11 cellular contexts compared by ENCODE assay signal in genomic region chr20:56515657-56516381, GRCh38. TPM values are rescaled to one million over a fixed set of nuclear protein-coding genes. Genes with fewer than 3 reads are reported as not detected.
DNase-seq lines count a peak whose midpoint lies in the region; ATAC-seq and TF ChIP-seq lines count a peak whose summit lies in the region.
"Had no signal": no experiment of that assay in that cellular context is flagged by ENCODE, and none has a peak within 500 bp of the region (broad histone marks: within the 10 kb centered on the region; RNA-seq: fewer than 3 reads in every experiment).

No MANE protein-coding gene starts in this region.

- POLR2A ChIA-PET in activated CD4-positive, alpha-beta T cell treated with anti-CD3 and anti-CD28 coated beads, Interleukin-2, amount 10 ng/mL, durations not matched to agents 7 days and 5 days (lab: Charles Lee) = no interaction called here
- POLR2A ChIA-PET in SK-N-SH (lab: Yijun Ruan, JAX) = no interaction called here

- H3F3A ChIP-seq in SK-N-SH (replicated peaks; ENCODE audit: insufficient read depth) = no peaks in the 10 kb centered on the region

- no peak overlapping the region for H3K4me2 ChIP-seq in SK-N-SH
- H3K4me2 ChIP-seq: BLaER1 had no signal

- no peak for TF ChIP-seq EP300 in SK-N-SH (IDR thresholded peaks at IDR 0.05; ENCODE audit: borderline replicate concordance in 1 of 2, low read depth in 1 of 2, low read length in 1 of 2)
- no peak for TF ChIP-seq EP300 in gastroesophageal sphincter (IDR thresholded peaks at IDR 0.05)

- H3K4me3 ChIP-seq in SK-N-SH (ENCODE audit: low read depth in 2 of 2, low read length in 1 of 2) (no peak overlapping the region), gastroesophageal sphincter (no peak overlapping the region), subcutaneous abdominal adipose tissue (ENCODE audit: low read depth in 1 of 5, low read length in 5 of 5) (no peak overlapping the region)
- H3K4me3 ChIP-seq: BLaER1, lung had no signal

- no peak overlapping the region for H2AFZ ChIP-seq in SK-N-SH (ENCODE audit: low read depth)

- no peak for DNase-seq in activated CD4-positive, alpha-beta T cell treated with anti-CD3 and anti-CD28 coated beads, Interleukin-2, amount 10 ng/mL, durations not matched to agents 7 days and 5 days
- DNase-seq in activated CD4-positive, alpha-beta T cell treated with anti-CD3 and anti-CD28 coated beads for 4 hours = no peak
- DNase-seq in SK-N-SH (peak; percentile 17), DMS153 (lab: John Stamatoyannopoulos, UW) (no peak), mucosa of gallbladder (ENCODE audit: low spot score) (no peak)
- DNase-seq: NCI-H2171 had no signal

- ATAC-seq in gastroesophageal sphincter (no peak), GM21423 (IDR thresholded peaks at IDR 0.05; ENCODE audit: unreplicated experiment) (no peak)

- H3K27ac ChIP-seq in SK-N-SH (ENCODE audit: low read depth in 2 of 2, low read length in 1 of 2) = no peak overlapping the region
- H3K27ac ChIP-seq in gastroesophageal sphincter = peak overlapping the region in 3 of 4 donors; percentile 52 to 59 (median 57)
- H3K27ac ChIP-seq in subcutaneous abdominal adipose tissue (ENCODE audit: low read depth, low read length) = peak overlapping the region; percentile 63
- H3K27ac ChIP-seq: BLaER1 had no signal

- 75% methylated on average over 6 of the region's 6 CpGs for WGBS in SK-N-SH (ENCODE audit: low lambda C conversion rate)
- 6 to 11% methylated on average over 5 to 6 of the region's 6 CpGs for WGBS in gastroesophageal sphincter (ENCODE audit: low coverage in 1 of 2), 2 donors

- H3K79me2 ChIP-seq in SK-N-SH (ENCODE audit: insufficient read depth) = no peaks in the 10 kb centered on the region

- H3K36me3 Mint-ChIP-seq in activated CD4-positive, alpha-beta T cell treated with anti-CD3 and anti-CD28 coated beads, Interleukin-2, amount 10 ng/mL, durations not matched to agents 7 days and 5 days (ENCODE audit: low read depth) = peaks cover 38% of the 10 kb centered on the region

- H3K9ac ChIP-seq in SK-N-SH (no peak overlapping the region), subcutaneous abdominal adipose tissue (ENCODE audit: low read length in 5 of 5) (peak overlapping the region in 2 of 5 donors; percentile 9 to 19)
- H3K9ac ChIP-seq: BLaER1 had no signal

- H3K27me3 ChIP-seq in SK-N-SH (ENCODE audit: insufficient read depth) = no peaks in the 10 kb centered on the region
- H3K27me3 ChIP-seq in gastroesophageal sphincter = no peaks in the 10 kb centered on the region
- H3K27me3 ChIP-seq in subcutaneous abdominal adipose tissue (ENCODE audit: control insufficient read depth in 5 of 5, insufficient read depth in 4 of 5, low read length in 5 of 5) = no peaks in the 10 kb centered on the region
- H3K27me3 ChIP-seq: BLaER1 had no signal

- H3K4me1 ChIP-seq in SK-N-SH (ENCODE audit: control insufficient read depth in 1 of 2, insufficient read depth in 2 of 2, low read depth in 1 of 2, low read length in 1 of 2) (no peaks in the 10 kb centered on the region), gastroesophageal sphincter (peaks cover 3 to 49% (median 10%) of the 10 kb centered on the region in 3 donors), subcutaneous abdominal adipose tissue (ENCODE audit: control insufficient read depth in 5 of 5, insufficient read depth in 5 of 5, low read length in 5 of 5) (peaks cover 0 to 24% (median 19%) of the 10 kb centered on the region in 5 donors)
- H3K4me1 ChIP-seq: BLaER1 had no signal

- no peaks in the 10 kb centered on the region for H3K9me2 ChIP-seq in SK-N-SH

- no peak overlapping the region for H3K4me3 Mint-ChIP-seq in activated CD4-positive, alpha-beta T cell treated with anti-CD3 and anti-CD28 coated beads, Interleukin-2, amount 10 ng/mL, durations not matched to agents 7 days and 5 days

- CTCF ChIA-PET in activated CD4-positive, alpha-beta T cell treated with anti-CD3 and anti-CD28 coated beads, Interleukin-2, amount 10 ng/mL, durations not matched to agents 7 days and 5 days (lab: Charles Lee) = interaction anchor here (0.6 to 1.3 kb wide), 3 partner anchors 13 to 39 kb away, joined by 3 to 6 read pairs (median 3); no protein-coding TSS in a partner anchor
- CTCF ChIA-PET in SK-N-SH (lab: Yijun Ruan, JAX) = interaction anchor here (0.8 to 1.4 kb wide), 4 partner anchors 13 to 34 kb away, joined by 3 to 6 read pairs (median 4); no protein-coding TSS in a partner anchor

- peak; percentile 37 for TF ChIP-seq CTCF in SK-N-SH (IDR thresholded peaks at IDR 0.05)
- TF ChIP-seq CTCF in gastroesophageal sphincter (IDR thresholded peaks at IDR 0.05) = peak in 1 of 4 experiments; percentile 25

- H3K36me3 ChIP-seq in SK-N-SH (replicated peaks in 1 of 2; ENCODE audit: control insufficient read depth in 1 of 2, insufficient read depth in 2 of 2, low read length in 1 of 2) (peaks cover 49 to 51% of the 10 kb centered on the region in 2 experiments), gastroesophageal sphincter (peaks cover 0 to 66% of the 10 kb centered on the region in 2 donors), subcutaneous abdominal adipose tissue (ENCODE audit: control insufficient read depth in 5 of 5, insufficient read depth in 5 of 5, low read length in 5 of 5) (peaks cover 3 to 75% (median 54%) of the 10 kb centered on the region in 5 donors)

- no peaks in the 10 kb centered on the region for H3K4me1 Mint-ChIP-seq in activated CD4-positive, alpha-beta T cell treated with anti-CD3 and anti-CD28 coated beads, Interleukin-2, amount 10 ng/mL, durations not matched to agents 7 days and 5 days

- H3K9me3 ChIP-seq in SK-N-SH (no peaks in the 10 kb centered on the region), gastroesophageal sphincter (peaks cover 0 to 12% (median 0%) of the 10 kb centered on the region in 3 donors), subcutaneous abdominal adipose tissue (ENCODE audit: control insufficient read depth in 5 of 5, low read length in 5 of 5) (peaks cover 0 to 17% (median 10%) of the 10 kb centered on the region in 5 donors)

- H4K20me1 ChIP-seq in SK-N-SH (ENCODE audit: insufficient read depth) = no peaks in the 10 kb centered on the region

- H3K27ac Mint-ChIP-seq in activated CD4-positive, alpha-beta T cell treated with anti-CD3 and anti-CD28 coated beads, Interleukin-2, amount 10 ng/mL, durations not matched to agents 7 days and 5 days = peak overlapping the region; percentile 3

- TF ChIP-seq POLR2A in gastroesophageal sphincter (IDR thresholded peaks at IDR 0.05) = no peak

- peak; percentile 30; the same call in 1 of the 2 replicates for TF ChIP-seq RAD21 in SK-N-SH (IDR thresholded peaks at IDR 0.05; ENCODE audit: low read length)

- no peaks in the 10 kb centered on the region for H3K27me3 Mint-ChIP-seq in activated CD4-positive, alpha-beta T cell treated with anti-CD3 and anti-CD28 coated beads, Interleukin-2, amount 10 ng/mL, durations not matched to agents 7 days and 5 days

- H3K9me3 Mint-ChIP-seq in activated CD4-positive, alpha-beta T cell treated with anti-CD3 and anti-CD28 coated beads, Interleukin-2, amount 10 ng/mL, durations not matched to agents 7 days and 5 days = peaks cover 5% of the 10 kb centered on the region

TF ChIP-seq in SK-N-SH, 30 proteins besides CTCF, POLR2A, EP300 and RAD21:
- TF ChIP-seq RFX5 (IDR thresholded peaks at IDR 0.05; ENCODE audit: low read length) = no peak
- no peak for TF ChIP-seq RXRA (IDR thresholded peaks at IDR 0.05; ENCODE audit: borderline replicate concordance, low read depth)
- no peak for TF ChIP-seq REST (IDR thresholded peaks at IDR 0.05; ENCODE audit: low read depth, low read length)

RNA-seq across cellular contexts. Expression of gene FAM209A, which starts 8.7 kb away (rescaled TPM):
- 1 to 10 TPM; 2.7 to 3.2 TPM for total RNA-seq in activated CD4-positive, alpha-beta T cell treated with anti-CD3 and anti-CD28 coated beads, Interleukin-2, amount 10 ng/mL, durations not matched to agents 7 days and 5 days
- polyA plus RNA-seq in SK-N-SH (2012; rRNA removed) = not detected in 2 replicates
- 0.03 TPM in 1 of 2 replicates, not detected in the other for polyA plus RNA-seq in SK-N-SH (2012; cell fraction: cytosol; rRNA removed)
- 0.39 and 0.74 TPM in 2 replicates for polyA plus RNA-seq in SK-N-SH (2012; cell fraction: nucleus; rRNA removed)
- total RNA-seq in gastroesophageal sphincter (under 1 TPM in 1 of 4 donors, not detected in 3; 0.66 TPM), mucosa of gallbladder (0.46 TPM)

RNA-seq across cellular contexts. Expression of gene FAM209B, which starts 17.2 kb away (rescaled TPM):
- 1 to 10 TPM in 1 of 2 experiments, under 1 TPM in 1; 0.89 to 1.9 TPM for total RNA-seq in activated CD4-positive, alpha-beta T cell treated with anti-CD3 and anti-CD28 coated beads, Interleukin-2, amount 10 ng/mL, durations not matched to agents 7 days and 5 days
- polyA plus RNA-seq in SK-N-SH (2012; rRNA removed) = not detected in 2 replicates
- not detected in 2 replicates for polyA plus RNA-seq in SK-N-SH (2012; cell fraction: cytosol; rRNA removed)
- polyA plus RNA-seq in SK-N-SH (2012; cell fraction: nucleus; rRNA removed) = 0.08 TPM in 1 of 2 replicates, not detected in the other
- total RNA-seq in gastroesophageal sphincter (1 to 10 TPM in 1 of 4 donors, not detected in 3; 4.3 TPM), mucosa of gallbladder (0.32 TPM)

RNA-seq across cellular contexts. Expression of gene RTF2, which starts 47.4 kb away (rescaled TPM):
- total RNA-seq in activated CD4-positive, alpha-beta T cell treated with anti-CD3 and anti-CD28 coated beads, Interleukin-2, amount 10 ng/mL, durations not matched to agents 7 days and 5 days = 100 to 1,000 TPM; 106 to 107 TPM
- 78.2 and 82.8 TPM in 2 replicates for polyA plus RNA-seq in SK-N-SH (2012; rRNA removed)
- 77.8 and 80.1 TPM in 2 replicates for polyA plus RNA-seq in SK-N-SH (2012; cell fraction: cytosol; rRNA removed)
- polyA plus RNA-seq in SK-N-SH (2012; cell fraction: nucleus; rRNA removed) = 75.0 and 78.8 TPM in 2 replicates
- total RNA-seq in gastroesophageal sphincter = 10 to 100 TPM; 83.7 to 96.1 (median 90.3) TPM
- total RNA-seq in mucosa of gallbladder = 79.2 TPM

Comparison
In these comparisons a context has a peak if more than half of its experiments do, and no peak if none do; other contexts are left out.
1. H3K27ac ChIP-seq: peak in gastroesophageal sphincter (3 of 4) and subcutaneous abdominal adipose tissue (single experiment); none in SK-N-SH (0 of 2).